In genomic region chr22:31440681-31441080, GRCh38 we compare ENCODE assay signal across 15 cellular contexts. TPM values are rescaled to one million over a fixed set of nuclear protein-coding genes. Genes with fewer than 3 reads are reported as not detected.
A peak's percentile ranks its signal among the peaks of the same experiment; 100 is the strongest.
DNase-seq lines count a peak whose midpoint lies in the region; ATAC-seq and TF ChIP-seq lines count a peak whose summit lies in the region.
"Had no signal": no experiment of that assay in that cellular context is flagged by ENCODE, and none has a peak within 500 bp of the region (broad histone marks: within the 10 kb centered on the region; RNA-seq: fewer than 3 reads in every experiment).

No MANE protein-coding gene starts in this region.

- TF ChIP-seq CTCF in activated CD8-positive, alpha-beta T cell treated with anti-CD3 and anti-CD28 coated beads for 36 hours (IDR thresholded peaks at IDR 0.05) = no peak
- TF ChIP-seq CTCF in cardiac muscle cell (IDR thresholded peaks at IDR 0.05; ENCODE audit: low read depth, low read length) = no peak
- TF ChIP-seq CTCF in RWPE1 (conservative IDR thresholded peaks at IDR 0.05; ENCODE audit: low read depth) = no peak
- TF ChIP-seq CTCF in tibial nerve (IDR thresholded peaks at IDR 0.05) = no peak

- 90 to 91% methylated on average over 7 of the region's 7 CpGs for WGBS in tibial nerve, 2 donors

- POLR2A ChIA-PET in activated CD8-positive, alpha-beta T cell treated with anti-CD3 and anti-CD28 coated beads for 36 hours (lab: Charles Lee) = interaction anchor here (0.9 kb wide), 1 partner anchor 28 kb away, joined by 3 read pairs; no protein-coding TSS in a partner anchor
- POLR2A ChIA-PET in activated CD8-positive, alpha-beta T cell treated with anti-CD3 and anti-CD28 coated beads, Interleukin-2, amount 10 ng/mL, durations not matched to agents 7 days and 5 days (lab: Charles Lee) = no interaction called here
- POLR2A ChIA-PET in RWPE1 (lab: Yijun Ruan, JAX; ENCODE audit: low non-redundant PET) = no interaction called here

- peaks cover 64% of the 10 kb centered on the region for H3K36me3 Mint-ChIP-seq in activated CD8-positive, alpha-beta T cell treated with anti-CD3 and anti-CD28 coated beads for 36 hours (ENCODE audit: low read depth)
- peaks cover 68% of the 10 kb centered on the region for H3K36me3 Mint-ChIP-seq in activated CD8-positive, alpha-beta T cell treated with anti-CD3 and anti-CD28 coated beads, Interleukin-2, amount 10 ng/mL, durations not matched to agents 7 days and 5 days (ENCODE audit: low read depth)
- peaks cover 83% of the 10 kb centered on the region for H3K36me3 Mint-ChIP-seq in stimulated activated memory B cell treated with anti-CD40 and anti-IgM and Interleukin-4, amounts not matched to agents 10 μg/mL and 1 μg/mL and 100 μg/mL, for 72 hours

- no peak for TF ChIP-seq EP300 in tibial nerve (IDR thresholded peaks at IDR 0.05)

- no peak for ATAC-seq in activated CD8-positive, alpha-beta T cell treated with anti-CD3 and anti-CD28 coated beads for 36 hours
- no peak for ATAC-seq in activated CD8-positive, alpha-beta T cell treated with anti-CD3 and anti-CD28 coated beads, Interleukin-2, amount 10 ng/mL, durations not matched to agents 7 days and 5 days
- ATAC-seq in stimulated activated memory B cell treated with anti-CD40 and anti-IgM and Interleukin-4, amounts not matched to agents 10 μg/mL and 1 μg/mL and 100 μg/mL, for 72 hours = no peak
- ATAC-seq: GM12878, HCT116 had no signal

- H3K9me3 ChIP-seq in cardiac muscle cell (ENCODE audit: low read depth) = no peaks in the 10 kb centered on the region
- no peaks in the 10 kb centered on the region for H3K9me3 ChIP-seq in tibial nerve
- H3K9me3 ChIP-seq: BLaER1 treated with 17β-estradiol and CSF1 and Interleukin-3, amounts not matched to agents 10 nM and 100 nM had no signal

- CTCF ChIA-PET in activated CD8-positive, alpha-beta T cell treated with anti-CD3 and anti-CD28 coated beads for 36 hours (lab: Charles Lee) = interaction anchor here (1.2 to 2.3 kb wide), 2 partner anchors 12 to 195 kb away, joined by 3 to 9 read pairs; no protein-coding TSS in a partner anchor
- CTCF ChIA-PET in activated CD8-positive, alpha-beta T cell treated with anti-CD3 and anti-CD28 coated beads, Interleukin-2, amount 10 ng/mL, durations not matched to agents 7 days and 5 days (lab: Charles Lee) = no interaction called here
- CTCF ChIA-PET in RWPE1 (lab: Yijun Ruan, JAX) = no interaction called here

- no peak overlapping the region for H3K4me3 Mint-ChIP-seq in activated CD8-positive, alpha-beta T cell treated with anti-CD3 and anti-CD28 coated beads for 36 hours
- no peak overlapping the region for H3K4me3 Mint-ChIP-seq in activated CD8-positive, alpha-beta T cell treated with anti-CD3 and anti-CD28 coated beads, Interleukin-2, amount 10 ng/mL, durations not matched to agents 7 days and 5 days
- H3K4me3 Mint-ChIP-seq in stimulated activated memory B cell treated with anti-CD40 and anti-IgM and Interleukin-4, amounts not matched to agents 10 μg/mL and 1 μg/mL and 100 μg/mL, for 72 hours = no peak overlapping the region
- H3K4me3 Mint-ChIP-seq: CD4-positive, CD25-positive, alpha-beta regulatory T cell had no signal

- intact Hi-C loops in activated CD8-positive, alpha-beta T cell treated with anti-CD3 and anti-CD28 coated beads for 36 hours (cut with micrococcal nuclease) = no loop called here
- intact Hi-C loops in cardiac septum (cut with DNase I) = no loop called here

- peak overlapping the region; percentile 69 for H3K27ac ChIP-seq in cardiac muscle cell
- peak overlapping the region; percentile 7; the same call in 1 of the 2 replicates for H3K27ac ChIP-seq in RWPE1
- no peak overlapping the region for H3K27ac ChIP-seq in tibial nerve
- H3K27ac ChIP-seq: BLaER1 treated with 17β-estradiol and CSF1 and Interleukin-3, amounts not matched to agents 10 nM and 100 nM; GM23248 had no signal

- no peaks in the 10 kb centered on the region for H3K27me3 ChIP-seq in cardiac muscle cell
- no peaks in the 10 kb centered on the region for H3K27me3 ChIP-seq in tibial nerve
- H3K27me3 ChIP-seq: BLaER1 treated with 17β-estradiol and CSF1 and Interleukin-3, amounts not matched to agents 10 nM and 100 nM had no signal

- H3K4me3 ChIP-seq in cardiac muscle cell (no peak overlapping the region), tibial nerve (no peak overlapping the region)
- H3K4me3 ChIP-seq: BLaER1 treated with 17β-estradiol and CSF1 and Interleukin-3, amounts not matched to agents 10 nM and 100 nM; GM12878; GM23248 had no signal

- H3K4me1 ChIP-seq in cardiac muscle cell (ENCODE audit: low read depth) (peaks cover 13% of the 10 kb centered on the region), tibial nerve (peaks cover 0 to 9% (median 0%) of the 10 kb centered on the region in 4 donors)

- peaks cover 4% of the 10 kb centered on the region for H3K4me1 Mint-ChIP-seq in activated CD8-positive, alpha-beta T cell treated with anti-CD3 and anti-CD28 coated beads for 36 hours (ENCODE audit: low read depth)
- H3K4me1 Mint-ChIP-seq in activated CD8-positive, alpha-beta T cell treated with anti-CD3 and anti-CD28 coated beads, Interleukin-2, amount 10 ng/mL, durations not matched to agents 7 days and 5 days (ENCODE audit: low read depth) = peaks cover 3% of the 10 kb centered on the region
- peaks cover 8% of the 10 kb centered on the region for H3K4me1 Mint-ChIP-seq in stimulated activated memory B cell treated with anti-CD40 and anti-IgM and Interleukin-4, amounts not matched to agents 10 μg/mL and 1 μg/mL and 100 μg/mL, for 72 hours

- no peak for DNase-seq in activated CD8-positive, alpha-beta T cell treated with anti-CD3 and anti-CD28 coated beads for 36 hours
- DNase-seq in activated CD8-positive, alpha-beta T cell treated with anti-CD3 and anti-CD28 coated beads, Interleukin-2, amount 10 ng/mL, durations not matched to agents 7 days and 5 days = no peak
- DNase-seq in cardiac muscle cell (ENCODE audit: low read depth in 1 of 2, low spot score in 1 of 2) = no peak
- DNase-seq in cardiac septum (ENCODE audit: low spot score) = no peak
- DNase-seq in RWPE1 (ENCODE audit: low spot score) = no peak
- DNase-seq in tibial nerve (ENCODE audit: low spot score in 2 of 2) = no peak
- DNase-seq: ACHN; Calu3; CD4-positive, CD25-positive, alpha-beta regulatory T cell; DMS 273 treated with DMSO at 0.1 percent for 48 hours; GM23248 had no signal

- H3K27me3 Mint-ChIP-seq in activated CD8-positive, alpha-beta T cell treated with anti-CD3 and anti-CD28 coated beads for 36 hours = no peaks in the 10 kb centered on the region
- H3K27me3 Mint-ChIP-seq in activated CD8-positive, alpha-beta T cell treated with anti-CD3 and anti-CD28 coated beads, Interleukin-2, amount 10 ng/mL, durations not matched to agents 7 days and 5 days (ENCODE audit: low read depth) = no peaks in the 10 kb centered on the region
- no peaks in the 10 kb centered on the region for H3K27me3 Mint-ChIP-seq in stimulated activated memory B cell treated with anti-CD40 and anti-IgM and Interleukin-4, amounts not matched to agents 10 μg/mL and 1 μg/mL and 100 μg/mL, for 72 hours
- H3K27me3 Mint-ChIP-seq: CD4-positive, CD25-positive, alpha-beta regulatory T cell had no signal

- no peak for TF ChIP-seq POLR2A in tibial nerve (IDR thresholded peaks at IDR 0.05)

- H3K36me3 ChIP-seq in cardiac muscle cell (peaks cover 76% of the 10 kb centered on the region), tibial nerve (peaks cover 8 to 100% (median 24%) of the 10 kb centered on the region in 3 donors)

- no peaks in the 10 kb centered on the region for H3K9me3 Mint-ChIP-seq in activated CD8-positive, alpha-beta T cell treated with anti-CD3 and anti-CD28 coated beads for 36 hours
- no peaks in the 10 kb centered on the region for H3K9me3 Mint-ChIP-seq in activated CD8-positive, alpha-beta T cell treated with anti-CD3 and anti-CD28 coated beads, Interleukin-2, amount 10 ng/mL, durations not matched to agents 7 days and 5 days (ENCODE audit: insufficient read depth)
- no peaks in the 10 kb centered on the region for H3K9me3 Mint-ChIP-seq in stimulated activated memory B cell treated with anti-CD40 and anti-IgM and Interleukin-4, amounts not matched to agents 10 μg/mL and 1 μg/mL and 100 μg/mL, for 72 hours
- H3K9me3 Mint-ChIP-seq: CD4-positive, CD25-positive, alpha-beta regulatory T cell had no signal

- peak overlapping the region; percentile 14 for H3K27ac Mint-ChIP-seq in activated CD8-positive, alpha-beta T cell treated with anti-CD3 and anti-CD28 coated beads for 36 hours
- no peak overlapping the region for H3K27ac Mint-ChIP-seq in activated CD8-positive, alpha-beta T cell treated with anti-CD3 and anti-CD28 coated beads, Interleukin-2, amount 10 ng/mL, durations not matched to agents 7 days and 5 days
- peak overlapping the region; percentile 18 for H3K27ac Mint-ChIP-seq in stimulated activated memory B cell treated with anti-CD40 and anti-IgM and Interleukin-4, amounts not matched to agents 10 μg/mL and 1 μg/mL and 100 μg/mL, for 72 hours
- H3K27ac Mint-ChIP-seq: CD4-positive, CD25-positive, alpha-beta regulatory T cell had no signal

RNA-seq across cellular contexts. Expression of gene DRG1, which starts 41.3 kb away (rescaled TPM):
- total RNA-seq in activated CD8-positive, alpha-beta T cell treated with anti-CD3 and anti-CD28 coated beads for 36 hours = 100 to 1,000 TPM; 118 to 130 TPM
- total RNA-seq in activated CD8-positive, alpha-beta T cell treated with anti-CD3 and anti-CD28 coated beads, Interleukin-2, amount 10 ng/mL, durations not matched to agents 7 days and 5 days = 10 to 100 TPM; 84.0 to 91.4 TPM
- 55.0 and 70.6 TPM in 2 replicates for total RNA-seq in cardiac muscle cell
- polyA plus RNA-seq in cardiac muscle cell = 94.1 and 100 TPM in 2 replicates
- total RNA-seq in cardiac septum = 48.3 TPM
- total RNA-seq in tibial nerve = 10 to 100 TPM; 35.9 to 86.7 (median 51.9) TPM

RNA-seq across cellular contexts. Expression of gene EIF4ENIF1, which starts 49.0 kb away (rescaled TPM):
- 10 to 100 TPM; 50.3 to 50.5 TPM for total RNA-seq in activated CD8-positive, alpha-beta T cell treated with anti-CD3 and anti-CD28 coated beads for 36 hours
- total RNA-seq in activated CD8-positive, alpha-beta T cell treated with anti-CD3 and anti-CD28 coated beads, Interleukin-2, amount 10 ng/mL, durations not matched to agents 7 days and 5 days = 10 to 100 TPM; 34.6 to 39.3 TPM
- total RNA-seq in cardiac muscle cell (15.8 and 18.0 TPM in 2 replicates), cardiac septum (30.3 TPM), tibial nerve (10 to 100 TPM; 14.4 to 31.8 (median 17.5) TPM)
- 26.5 and 38.7 TPM in 2 replicates for polyA plus RNA-seq in cardiac muscle cell

RNA-seq across cellular contexts. Expression of gene SFI1, which starts 55.7 kb away (rescaled TPM):
- 100 to 1,000 TPM; 273 to 274 TPM for total RNA-seq in activated CD8-positive, alpha-beta T cell treated with anti-CD3 and anti-CD28 coated beads for 36 hours
- 100 to 1,000 TPM; 136 to 141 TPM for total RNA-seq in activated CD8-positive, alpha-beta T cell treated with anti-CD3 and anti-CD28 coated beads, Interleukin-2, amount 10 ng/mL, durations not matched to agents 7 days and 5 days
- 18.2 and 23.8 TPM in 2 replicates for total RNA-seq in cardiac muscle cell
- polyA plus RNA-seq in cardiac muscle cell = 13.6 and 22.0 TPM in 2 replicates
- 8.6 TPM for total RNA-seq in cardiac septum
- total RNA-seq in tibial nerve = 10 to 100 TPM; 30.4 to 66.9 (median 49.5) TPM

Comparison
In these comparisons a context has a peak if more than half of its experiments do, and no peak if none do; other contexts are left out.
1. H3K27ac ChIP-seq: peak in cardiac muscle cell (single experiment) and RWPE1 (single experiment); none in tibial nerve (0 of 4).